11 cellular contexts compared by ENCODE assay signal in genomic region chr9:134340475-134341186, GRCh38. TPM values are rescaled to one million over a fixed set of nuclear protein-coding genes. Genes with fewer than 3 reads are reported as not detected.
DNase-seq lines count a peak whose midpoint lies in the region; ATAC-seq and TF ChIP-seq lines count a peak whose summit lies in the region.
"Had no signal": no experiment of that assay in that cellular context is flagged by ENCODE, and none has a peak within 500 bp of the region (broad histone marks: within the 10 kb centered on the region; RNA-seq: fewer than 3 reads in every experiment).

No MANE protein-coding gene starts in this region.

- H3K9ac ChIP-seq in skeletal muscle tissue (ENCODE audit: low read depth in 1 of 3, low read length in 3 of 3) = peak overlapping the region in 2 of 3 donors; percentile 36 to 77

- no peak for TF ChIP-seq CTCF in HL-60 (IDR thresholded peaks at IDR 0.05; ENCODE audit: insufficient read depth, low read length)
- no peak for TF ChIP-seq CTCF in ascending aorta (IDR thresholded peaks at IDR 0.05)

- intact Hi-C loops in ascending aorta (cut with DNase I) = no loop called here

- H3K4me3 ChIP-seq in HL-60 (replicated peaks; ENCODE audit: insufficient read depth, low read length) (no peak overlapping the region), ascending aorta (no peak overlapping the region), skeletal muscle tissue (ENCODE audit: low read length in 3 of 3) (peak overlapping the region; percentile 2 to 52 (median 31))
- H3K4me3 ChIP-seq: cardiac muscle cell had no signal

- no peaks in the 10 kb centered on the region for H3K27me3 ChIP-seq in HL-60 (ENCODE audit: insufficient read depth, poor library complexity, severe bottlenecking)
- no peaks in the 10 kb centered on the region for H3K27me3 ChIP-seq in ascending aorta
- H3K27me3 ChIP-seq in skeletal muscle tissue (ENCODE audit: control insufficient read depth in 3 of 3, insufficient read depth in 3 of 3, low read length in 3 of 3) = no peaks in the 10 kb centered on the region
- H3K27me3 ChIP-seq: cardiac muscle cell had no signal

- H3K9me3 ChIP-seq in ascending aorta (no peaks in the 10 kb centered on the region), skeletal muscle tissue (ENCODE audit: control insufficient read depth in 3 of 3, low read length in 3 of 3) (no peaks in the 10 kb centered on the region)

- H3K27ac ChIP-seq in HL-60 (replicated peaks) = peak overlapping the region; percentile 96
- H3K27ac ChIP-seq in ascending aorta = peak overlapping the region; percentile 54 to 69
- H3K27ac ChIP-seq in skeletal muscle tissue (ENCODE audit: low read depth, low read length) = peak overlapping the region; percentile 78
- H3K27ac ChIP-seq: cardiac muscle cell had no signal

- ATAC-seq in left lobe of liver = peak; percentile 0

- H3K4me1 ChIP-seq in ascending aorta (peaks cover 50 to 81% of the 10 kb centered on the region in 2 donors), skeletal muscle tissue (ENCODE audit: control insufficient read depth in 3 of 3, insufficient read depth in 3 of 3, low read length in 3 of 3) (peaks cover 99 to 100% (median 100%) of the 10 kb centered on the region in 3 donors)

- H3K36me3 ChIP-seq in ascending aorta (no peaks in the 10 kb centered on the region), skeletal muscle tissue (ENCODE audit: control insufficient read depth in 3 of 3, insufficient read depth in 3 of 3, low read length in 3 of 3) (no peaks in the 10 kb centered on the region)
- H3K36me3 ChIP-seq: cardiac muscle cell had no signal

- DNase-seq in HL-60 (ENCODE audit: low read depth in 1 of 2, low spot score in 1 of 2) (peak in 1 of 2 experiments; percentile 90), ascending aorta (ENCODE audit: low spot score in 2 of 2) (no peak), left lobe of liver (ENCODE audit: low spot score) (no peak), ecto neural progenitor cell (ENCODE audit: low spot score) (no peak), occipital lobe (lab: John Stamatoyannopoulos, UW) (no peak), DMS79 (lab: John Stamatoyannopoulos, UW) (no peak)
- DNase-seq in activated T-cell treated with anti-CD3 and anti-CD28 coated beads, Interleukin-2, amount 50 U/mL, for 48 hours = no peak
- DNase-seq: CD4-positive, alpha-beta T cell; NCI-H146 had no signal

RNA-seq across cellular contexts. Expression of gene RXRA, which starts 14.4 kb away (rescaled TPM):
- total RNA-seq in ascending aorta (64.1 TPM), left lobe of liver (163 TPM), skeletal muscle tissue (11.5 TPM), occipital lobe (6.6 TPM)

Comparison
In these comparisons a context has a peak if more than half of its experiments do, and no peak if none do; other contexts are left out.
1. H3K4me3 ChIP-seq: peak in skeletal muscle tissue (3 of 3); none in HL-60 (single experiment) and ascending aorta (0 of 2).
2. Peak in every context shown above with its lines, with median percentiles within 50 percentile points of each other: H3K27ac ChIP-seq.